Comparison of ENCODE assay signal across 14 cellular contexts in genomic region chr12:115191342-115191741, GRCh38.
DNase-seq lines count a peak whose midpoint lies in the region; ATAC-seq and TF ChIP-seq lines count a peak whose summit lies in the region.
"Had no signal": no experiment of that assay in that cellular context is flagged by ENCODE, and none has a peak within 500 bp of the region (broad histone marks: within the 10 kb centered on the region; RNA-seq: fewer than 3 reads in every experiment).

No MANE protein-coding gene starts in this region.

- no peaks in the 10 kb centered on the region for H3K36me3 Mint-ChIP-seq in CD8-positive, alpha-beta memory T cell
- H3K36me3 Mint-ChIP-seq: CD4-positive, CD25-positive, alpha-beta regulatory T cell had no signal

- no peak overlapping the region for H2AFZ ChIP-seq in GM23248
- H2AFZ ChIP-seq: GM23338 had no signal

- no peaks in the 10 kb centered on the region for H3K27me3 ChIP-seq in GM23248 (replicated peaks; ENCODE audit: insufficient read depth)
- H3K27me3 ChIP-seq in MG63 = no peaks in the 10 kb centered on the region
- no peaks in the 10 kb centered on the region for H3K27me3 ChIP-seq in CD8-positive, alpha-beta memory T cell (ENCODE audit: insufficient read depth, low read length, poor library complexity, severe bottlenecking)
- H3K27me3 ChIP-seq: BLaER1 treated with 17β-estradiol and CSF1 and Interleukin-3, amounts not matched to agents 10 nM and 100 nM had no signal

- H4K20me1 ChIP-seq in GM23248 (ENCODE audit: insufficient read depth) = no peaks in the 10 kb centered on the region
- H4K20me1 ChIP-seq: BLaER1 treated with 17β-estradiol and CSF1 and Interleukin-3, amounts not matched to agents 10 nM and 100 nM had no signal

- no peak overlapping the region for H3K4me3 Mint-ChIP-seq in CD8-positive, alpha-beta memory T cell
- H3K4me3 Mint-ChIP-seq: CD4-positive, CD25-positive, alpha-beta regulatory T cell; GM23338 had no signal

- H3K9me2 ChIP-seq in GM23248 (ENCODE audit: insufficient read depth) = no peaks in the 10 kb centered on the region

- ATAC-seq in HG03432 (IDR thresholded peaks at IDR 0.05; ENCODE audit: unreplicated experiment) = no peak
- ATAC-seq: GM12878, GM23338 had no signal

- no peak overlapping the region for H3K27ac ChIP-seq in GM23248
- H3K27ac ChIP-seq in CD8-positive, alpha-beta memory T cell (ENCODE audit: low read depth, low read length) = no peak overlapping the region
- H3K27ac ChIP-seq: BLaER1 treated with 17β-estradiol and CSF1 and Interleukin-3, amounts not matched to agents 10 nM and 100 nM had no signal

- CTCF ChIA-PET in CD8-positive, alpha-beta memory T cell (lab: Charles Lee) = no interaction called here

- POLR2A ChIA-PET in CD8-positive, alpha-beta memory T cell (lab: Charles Lee) = no interaction called here

- H3K4me1 Mint-ChIP-seq in CD8-positive, alpha-beta memory T cell = no peaks in the 10 kb centered on the region
- H3K4me1 Mint-ChIP-seq: CD4-positive, CD25-positive, alpha-beta regulatory T cell had no signal

- peak; percentile 58 for DNase-seq in AG10803 (ENCODE audit: low read depth)
- DNase-seq in GM23248 = peak; percentile 48
- DNase-seq in dedifferentiated amniotic fluid mesenchymal stem cell (ENCODE audit: extremely low spot score) = peak; percentile 49
- DNase-seq in fibroblast of pulmonary artery (ENCODE audit: low read depth) = peak; percentile 31
- DNase-seq in MG63 = no peak
- no peak for DNase-seq in CD8-positive, alpha-beta memory T cell
- DNase-seq: Calu3; CD4-positive, CD25-positive, alpha-beta regulatory T cell; DMS 273 treated with DMSO at 0.1 percent for 48 hours; H7 had no signal

- peaks cover 9% of the 10 kb centered on the region; the same call in 1 of the 2 replicates for H3F3A ChIP-seq in GM23248 (ENCODE audit: insufficient read depth)

- no peak overlapping the region for H3K4me2 ChIP-seq in GM23248 (ENCODE audit: unreplicated experiment)
- H3K4me2 ChIP-seq: BLaER1 treated with 17β-estradiol and CSF1 and Interleukin-3, amounts not matched to agents 10 nM and 100 nM; GM23338 had no signal

- peaks cover 0 to 1% of the 10 kb centered on the region in 2 donors for H3K27me3 Mint-ChIP-seq in CD8-positive, alpha-beta memory T cell
- H3K27me3 Mint-ChIP-seq: CD4-positive, CD25-positive, alpha-beta regulatory T cell had no signal

- no peaks in the 10 kb centered on the region for H3K79me2 ChIP-seq in GM23248 (ENCODE audit: insufficient read depth)

- H3K9me3 ChIP-seq in GM23248 (ENCODE audit: low read depth) (no peaks in the 10 kb centered on the region), MG63 (no peaks in the 10 kb centered on the region)
- no peaks in the 10 kb centered on the region for H3K9me3 ChIP-seq in CD8-positive, alpha-beta memory T cell (ENCODE audit: low read length)

- TF ChIP-seq CTCF in AG10803 (conservative IDR thresholded peaks at IDR 0.05; ENCODE audit: low read length) (no peak), fibroblast of pulmonary artery (IDR thresholded peaks at IDR 0.05; ENCODE audit: low read length, missing control alignments) (no peak)

- H3K36me3 ChIP-seq in GM23248 (ENCODE audit: low read depth) (no peaks in the 10 kb centered on the region), MG63 (no peaks in the 10 kb centered on the region)
- H3K36me3 ChIP-seq in CD8-positive, alpha-beta memory T cell (ENCODE audit: insufficient read depth, low read length) = no peaks in the 10 kb centered on the region
- H3K36me3 ChIP-seq: BLaER1 treated with 17β-estradiol and CSF1 and Interleukin-3, amounts not matched to agents 10 nM and 100 nM had no signal

- peaks cover 0 to 8% (median 5%) of the 10 kb centered on the region in 5 donors for H3K9me3 Mint-ChIP-seq in CD8-positive, alpha-beta memory T cell

- H3K4me3 ChIP-seq in AG10803 (ENCODE audit: low read length) (no peak overlapping the region), GM23248 (no peak overlapping the region), fibroblast of pulmonary artery (replicated peaks; ENCODE audit: low read depth, low read length) (no peak overlapping the region), MG63 (no peak overlapping the region)
- H3K4me3 ChIP-seq in CD8-positive, alpha-beta memory T cell (ENCODE audit: low read length) = no peak overlapping the region
- H3K4me3 ChIP-seq: BLaER1 treated with 17β-estradiol and CSF1 and Interleukin-3, amounts not matched to agents 10 nM and 100 nM; GM12878; GM23338 had no signal

- H3K4me1 ChIP-seq in GM23248 (ENCODE audit: insufficient read depth) = peaks cover 10% of the 10 kb centered on the region
- H3K4me1 ChIP-seq in CD8-positive, alpha-beta memory T cell (ENCODE audit: insufficient read depth, low read length) = no peaks in the 10 kb centered on the region
- H3K4me1 ChIP-seq: BLaER1 treated with 17β-estradiol and CSF1 and Interleukin-3, amounts not matched to agents 10 nM and 100 nM had no signal

- in situ Hi-C loops in GM23248 (cut with MboI) = no loop called here

- no peak overlapping the region for H3K27ac Mint-ChIP-seq in CD8-positive, alpha-beta memory T cell
- H3K27ac Mint-ChIP-seq: CD4-positive, CD25-positive, alpha-beta regulatory T cell; GM23338 had no signal

- WGBS in GM23248 (ENCODE audit: low coverage in 1 of 2, low lambda C conversion rate in 2 of 2, missing lambda C conversion rate in 2 of 2), 2 experiments = 57 to 59% methylated on average over 2 of the region's 2 CpGs

- no peak overlapping the region for H3K9ac ChIP-seq in GM23248
- H3K9ac ChIP-seq: BLaER1 treated with 17β-estradiol and CSF1 and Interleukin-3, amounts not matched to agents 10 nM and 100 nM had no signal

Comparison
In these comparisons a context has a peak if more than half of its experiments do, and no peak if none do; other contexts are left out.
1. DNase-seq: peak in AG10803 (single experiment), GM23248 (single experiment), dedifferentiated amniotic fluid mesenchymal stem cell (single experiment) and fibroblast of pulmonary artery (single experiment); none in MG63 (single experiment) and CD8-positive, alpha-beta memory T cell (0 of 5).